Comparison of ENCODE assay signal across 8 cellular contexts in the genomic region with DNA sequence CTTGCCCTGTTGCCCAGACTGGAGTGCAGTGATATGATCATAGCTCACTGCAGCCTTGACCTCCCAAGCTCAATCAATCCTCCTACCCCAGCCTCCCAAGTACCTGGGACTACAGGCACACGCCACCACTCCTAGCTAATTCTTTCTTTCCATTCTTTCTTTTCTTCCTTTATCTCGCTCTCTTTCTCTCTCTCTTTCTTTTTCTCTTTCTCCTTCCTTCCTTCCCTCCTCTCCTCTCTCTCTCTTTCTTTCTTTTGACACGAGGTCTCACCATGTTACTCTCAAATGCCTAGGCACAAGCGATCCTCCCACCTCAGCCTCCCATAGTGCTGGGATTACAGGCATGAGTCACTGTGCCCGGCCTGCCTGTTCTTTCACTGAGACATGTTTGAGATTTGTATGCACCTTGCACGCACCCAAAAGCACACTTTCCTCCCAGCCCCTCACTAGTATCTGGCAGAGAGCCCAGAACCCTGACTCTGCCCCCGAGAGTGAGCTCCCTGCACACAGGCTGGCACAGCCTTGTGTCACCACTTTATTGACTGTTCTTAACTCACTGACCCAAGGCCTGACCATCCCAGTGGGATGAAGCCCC. TPM values are rescaled to one million over a fixed set of nuclear protein-coding genes. Genes with fewer than 3 reads are reported as not detected.
DNase-seq lines count a peak whose midpoint lies in the region; ATAC-seq and TF ChIP-seq lines count a peak whose summit lies in the region.

No MANE protein-coding gene starts in this region.

- CTCF ChIA-PET in CD8-positive, alpha-beta T cell (lab: Charles Lee) = interaction anchor here (0.6 to 1.2 kb wide), 4 partner anchors 12 to 57 kb away, joined by 3 to 5 read pairs (median 4); partner anchors contain the start of gene CD6

- H3K4me1 ChIP-seq in CD8-positive, alpha-beta T cell (ENCODE audit: insufficient read depth, low read length) = peaks cover 62% of the 10 kb centered on the region

- no peaks in the 10 kb centered on the region for H3K36me3 ChIP-seq in CD8-positive, alpha-beta T cell (ENCODE audit: insufficient read depth, low read length)

- TF ChIP-seq CTCF in CD8-positive, alpha-beta T cell (IDR thresholded peaks at IDR 0.05) = no peak

- H3K4me3 Mint-ChIP-seq in CD8-positive, alpha-beta T cell = peak overlapping the region; percentile 83

- peak in 6 of 7 experiments; percentile 29 to 79 (median 72) for DNase-seq in CD8-positive, alpha-beta T cell
- DNase-seq in NCI-H1092 treated with DMSO at 0.1 percent for 48 hours (lab: John Stamatoyannopoulos, UW) = peak; percentile 53
- peak; percentile 56 for DNase-seq in activated T-helper 1 cell treated with Interleukin-2 at 50 U/mL for 16 hours (ENCODE audit: low read depth)
- peak; percentile 67 to 87 for DNase-seq in stimulated activated CD4-positive, alpha-beta T cell treated with anti-CD3 and anti-CD28 coated beads, Interleukin-4, amount 100 ng/mL, for 4 hours
- DNase-seq in HuH-7 (ENCODE audit: low spot score) = no peak
- no peak for DNase-seq in central memory CD4-positive, alpha-beta T cell

- ATAC-seq in CD8-positive, alpha-beta T cell = peak; percentile 19
- ATAC-seq in GM21390 (IDR thresholded peaks at IDR 0.05; ENCODE audit: unreplicated experiment) (peak; percentile 72), HG02623 (IDR thresholded peaks at IDR 0.05; ENCODE audit: unreplicated experiment) (no peak)

- peak overlapping the region; percentile 95 for H3K27ac Mint-ChIP-seq in CD8-positive, alpha-beta T cell

- H3K27me3 ChIP-seq in CD8-positive, alpha-beta T cell (ENCODE audit: insufficient read depth, low read length) = no peaks in the 10 kb centered on the region

- POLR2A ChIA-PET in CD8-positive, alpha-beta T cell (lab: Charles Lee) = interaction anchor here (0.6 to 4.2 kb wide), 8 partner anchors 10 to 266 kb away, joined by 3 to 54 read pairs (median 4); partner anchors contain the start of gene CD6

- H3K9me3 ChIP-seq in CD8-positive, alpha-beta T cell (ENCODE audit: low read length) = no peaks in the 10 kb centered on the region

- H3K27me3 Mint-ChIP-seq in CD8-positive, alpha-beta T cell (ENCODE audit: low read depth) = no peaks in the 10 kb centered on the region

- peaks cover 66% of the 10 kb centered on the region for H3K4me1 Mint-ChIP-seq in CD8-positive, alpha-beta T cell (ENCODE audit: low read depth)

- H3K9me3 Mint-ChIP-seq in CD8-positive, alpha-beta T cell = no peaks in the 10 kb centered on the region

- intact Hi-C loops in CD8-positive, alpha-beta T cell (cut with DNase I, micrococcal nuclease) = loop anchor here in 1 of 2 experiments (5.0 kb wide), 1 partner anchor 74 kb away; the partner anchor contains the start of gene CD5

- H3K36me3 Mint-ChIP-seq in CD8-positive, alpha-beta T cell = no peaks in the 10 kb centered on the region

- H3K27ac ChIP-seq in CD8-positive, alpha-beta T cell (ENCODE audit: low read depth, low read length) = peak overlapping the region; percentile 44

- peak overlapping the region; percentile 38 for H3K4me3 ChIP-seq in CD8-positive, alpha-beta T cell (ENCODE audit: low read depth, low read length)

RNA-seq across cellular contexts. Expression of gene CD6, which starts 56.8 kb away (rescaled TPM):
- 100 to 1,000 TPM; 765 to 793 TPM for total RNA-seq in CD8-positive, alpha-beta T cell

Comparison
In these comparisons a context has a peak if more than half of its experiments do, and no peak if none do; other contexts are left out.
1. DNase-seq: peak in CD8-positive, alpha-beta T cell (6 of 7), NCI-H1092 treated with DMSO at 0.1 percent for 48 hours (single experiment), activated T-helper 1 cell treated with Interleukin-2 at 50 U/mL for 16 hours (single experiment) and stimulated activated CD4-positive, alpha-beta T cell treated with anti-CD3 and anti-CD28 coated beads, Interleukin-4, amount 100 ng/mL, for 4 hours (2 of 2); none in HuH-7 (single experiment) and central memory CD4-positive, alpha-beta T cell (single experiment).